ENCODE assay signal across 10 cellular contexts in genomic region chr5:150141544-150142188, GRCh38. TPM values are rescaled to one million over a fixed set of nuclear protein-coding genes. Genes with fewer than 3 reads are reported as not detected.
DNase-seq lines count a peak whose midpoint lies in the region.
"Had no signal": no experiment of that assay in that cellular context is flagged by ENCODE, and none has a peak within 500 bp of the region (broad histone marks: within the 10 kb centered on the region; RNA-seq: fewer than 3 reads in every experiment).

No MANE protein-coding gene starts in this region.

- no peak overlapping the region for H3K4me3 ChIP-seq in skeletal muscle satellite cell (ENCODE audit: low read length)

- no peaks in the 10 kb centered on the region for H3K27me3 ChIP-seq in skeletal muscle satellite cell (ENCODE audit: control insufficient read depth, insufficient read depth, low read length)

- peak overlapping the region; percentile 49 for H3K27ac ChIP-seq in angular gyrus (ENCODE audit: low read depth, low read length)

- peaks cover 81% of the 10 kb centered on the region for H3K4me1 ChIP-seq in skeletal muscle satellite cell (ENCODE audit: control insufficient read depth, insufficient read depth, low read length)

- H3K9ac ChIP-seq in skeletal muscle satellite cell (ENCODE audit: low read depth, low read length), result peak overlapping the region; percentile 63

- peak; percentile 92 for DNase-seq in ELR (ENCODE audit: low read depth)
- DNase-seq in islet precursor cell, result peak; percentile 98
- no peak for DNase-seq in MV-4-11 (lab: John Stamatoyannopoulos, UW)
- no peak for DNase-seq in medulla oblongata (ENCODE audit: extremely low spot score)
- no peak for DNase-seq in occipital lobe (lab: John Stamatoyannopoulos, UW)
- no peak for DNase-seq in amniotic stem cell (lab: John Stamatoyannopoulos, UW)
- DNase-seq: activated CD4-positive, alpha-beta T cell treated with anti-CD3 and anti-CD28 coated beads for 36 hours; immature natural killer cell had no signal

- no peaks in the 10 kb centered on the region for H3K36me3 ChIP-seq in skeletal muscle satellite cell (ENCODE audit: insufficient read depth, low read length)

- H3K4me2 ChIP-seq in skeletal muscle satellite cell (ENCODE audit: low read length), result peak overlapping the region; percentile 24

- no peaks in the 10 kb centered on the region for H3K9me3 ChIP-seq in skeletal muscle satellite cell (replicated peaks; ENCODE audit: low read length)

RNA-seq across cellular contexts. Expression of gene PDGFRB, which starts 14.0 kb away (rescaled TPM):
- 70.7 and 117 TPM in 2 replicates for total RNA-seq in skeletal muscle satellite cell (2012; rRNA removed)
- 13.7 TPM for total RNA-seq in occipital lobe
- total RNA-seq: activated CD4-positive, alpha-beta T cell treated with anti-CD3 and anti-CD28 coated beads for 36 hours had no signal

RNA-seq across cellular contexts. Expression of gene CDX1, which starts 24.9 kb away (rescaled TPM):
- not detected in 2 replicates for total RNA-seq in skeletal muscle satellite cell (2012; rRNA removed)
- not detected for total RNA-seq in occipital lobe
- total RNA-seq: activated CD4-positive, alpha-beta T cell treated with anti-CD3 and anti-CD28 coated beads for 36 hours had no signal

RNA-seq across cellular contexts. Expression of gene SLC6A7, which starts 48.2 kb away (rescaled TPM):
- total RNA-seq in skeletal muscle satellite cell (2012; rRNA removed), result under 0.01 TPM in 1 of 2 replicates, not detected in the other
- total RNA-seq in occipital lobe, result 0.62 TPM
- total RNA-seq: activated CD4-positive, alpha-beta T cell treated with anti-CD3 and anti-CD28 coated beads for 36 hours had no signal

RNA-seq across cellular contexts. Expression of gene CSF1R, which starts 55.3 kb away (rescaled TPM):
- 0.22 TPM in 1 of 2 replicates, not detected in the other for total RNA-seq in skeletal muscle satellite cell (2012; rRNA removed)
- 8.3 TPM for total RNA-seq in occipital lobe

Comparison
In these comparisons a context has a peak if more than half of its experiments do, and no peak if none do; other contexts are left out.
1. DNase-seq: peak in ELR (single experiment) and islet precursor cell (single experiment); none in MV-4-11 (single experiment), medulla oblongata (single experiment), occipital lobe (single experiment) and amniotic stem cell (single experiment).